12 cellular contexts compared by ENCODE assay signal in genomic region chr17:70136131-70136530, GRCh38. TPM values are rescaled to one million over a fixed set of nuclear protein-coding genes. Genes with fewer than 3 reads are reported as not detected.
"Had no signal": no experiment of that assay in that cellular context is flagged by ENCODE, and none has a peak within 500 bp of the region (broad histone marks: within the 10 kb centered on the region; RNA-seq: fewer than 3 reads in every experiment).

No MANE protein-coding gene starts in this region.

- H3K79me2 ChIP-seq: hepatocyte had no signal

- H3K27ac ChIP-seq: cardiac muscle cell had no signal

- H3K4me3 ChIP-seq: cardiac muscle cell, hepatocyte, tibial artery had no signal

- H2AFZ ChIP-seq: hepatocyte had no signal

- H3K9me3 ChIP-seq: tibial artery had no signal

- H3K36me3 ChIP-seq: cardiac muscle cell, tibial artery had no signal

- H3K27me3 ChIP-seq: cardiac muscle cell, hepatocyte, tibial artery had no signal

- DNase-seq: activated CD4-positive, alpha-beta T cell treated with anti-CD3 and anti-CD28 coated beads for 48 hours; activated CD8-positive, alpha-beta memory T cell treated with anti-CD3 and anti-CD28 coated beads, Interleukin-2, amount 50 U/mL, for 48 hours; activated CD8-positive, alpha-beta T cell treated with anti-CD3 and anti-CD28 coated beads, Interleukin-2, amount 10 ng/mL, durations not matched to agents 7 days and 5 days; activated naive CD8-positive, alpha-beta T cell treated with anti-CD3 and anti-CD28 coated beads, Interleukin-2, amount 10 ng/mL, durations not matched to agents 7 days and 5 days; aorta; kidney glomerular epithelial cell; stimulated activated CD4-positive, alpha-beta T cell treated with anti-CD3 and anti-CD28 coated beads, Interleukin-15, amount 100 ng/mL, for 24 hours; tibial artery had no signal

- ATAC-seq: activated CD8-positive, alpha-beta T cell treated with anti-CD3 and anti-CD28 coated beads, Interleukin-2, amount 10 ng/mL, durations not matched to agents 7 days and 5 days; SK-N-SH treated with all-trans-retinoic acid at 6 μM for 48 hours; WTC11 had no signal

RNA-seq across cellular contexts. Expression of gene KCNJ2, which starts 33.2 kb away (rescaled TPM):
- total RNA-seq: activated CD8-positive, alpha-beta T cell treated with anti-CD3 and anti-CD28 coated beads, Interleukin-2, amount 10 ng/mL, durations not matched to agents 7 days and 5 days; activated naive CD8-positive, alpha-beta T cell treated with anti-CD3 and anti-CD28 coated beads, Interleukin-2, amount 10 ng/mL, durations not matched to agents 7 days and 5 days had no signal
- polyA plus RNA-seq: cardiac muscle cell had no signal
